ENCODE assay signal across 18 cellular contexts in genomic region chr6:170270984-170271593, GRCh38. TPM values are rescaled to one million over a fixed set of nuclear protein-coding genes. Genes with fewer than 3 reads are reported as not detected.
A peak's percentile ranks its signal among the peaks of the same experiment; 100 is the strongest.
DNase-seq lines count a peak whose midpoint lies in the region; ATAC-seq, FAIRE-seq and TF ChIP-seq lines count a peak whose summit lies in the region.
"Had no signal": no experiment of that assay in that cellular context is flagged by ENCODE, and none has a peak within 500 bp of the region (broad histone marks: within the 10 kb centered on the region; RNA-seq: fewer than 3 reads in every experiment).

No MANE protein-coding gene starts in this region.

- H3K27ac ChIP-seq in pancreas (peak overlapping the region in 3 of 4 donors; percentile 45 to 88 (median 86)), vagina (no peak overlapping the region)
- H3K27ac ChIP-seq: ascending aorta, epithelial cell of prostate had no signal

- H3K9me3 ChIP-seq in pancreas (no peaks in the 10 kb centered on the region), vagina (no peaks in the 10 kb centered on the region)
- H3K9me3 ChIP-seq: ascending aorta, stomach had no signal

- H3K4me3 ChIP-seq in Jurkat, Clone E6-1 (ENCODE audit: low read length): peak overlapping the region; percentile 61
- H3K4me3 ChIP-seq in pancreas (peak overlapping the region in 3 of 4 donors; percentile 34 to 53 (median 45)), vagina (no peak overlapping the region)
- H3K4me3 ChIP-seq: ascending aorta had no signal

- no peaks in the 10 kb centered on the region for H3K36me3 ChIP-seq in pancreas
- no peaks in the 10 kb centered on the region for H3K36me3 ChIP-seq in vagina
- H3K36me3 ChIP-seq: ascending aorta, stomach had no signal

- intact Hi-C loops in activated naive CD4-positive, alpha-beta T cell treated with anti-CD3 and anti-CD28 coated beads for 36 hours (cut with micrococcal nuclease): no loop called here
- intact Hi-C loops in pancreas (cut with DNase I) (no loop called here), vagina (cut with DNase I) (no loop called here)

- H3K27me3 ChIP-seq in pancreas: no peaks in the 10 kb centered on the region
- H3K27me3 ChIP-seq in vagina: no peaks in the 10 kb centered on the region
- H3K27me3 ChIP-seq: ascending aorta had no signal

- peak overlapping the region; percentile 70 for H3K4me3 Mint-ChIP-seq in activated naive CD4-positive, alpha-beta T cell treated with anti-CD3 and anti-CD28 coated beads for 36 hours
- H3K4me3 Mint-ChIP-seq in brain: peak overlapping the region in 1 of 5 experiments; percentile 46

- H3K4me1 Mint-ChIP-seq in activated naive CD4-positive, alpha-beta T cell treated with anti-CD3 and anti-CD28 coated beads for 36 hours (ENCODE audit: low read depth): peaks cover 11% of the 10 kb centered on the region
- H3K4me1 Mint-ChIP-seq in brain: peaks cover 54% of the 10 kb centered on the region

- CTCF ChIA-PET in activated naive CD4-positive, alpha-beta T cell treated with anti-CD3 and anti-CD28 coated beads for 36 hours (lab: Charles Lee): no interaction called here

- TF ChIP-seq POLR2A in vagina (IDR thresholded peaks at IDR 0.05): no peak

- peaks cover 6% of the 10 kb centered on the region for H3K36me3 Mint-ChIP-seq in activated naive CD4-positive, alpha-beta T cell treated with anti-CD3 and anti-CD28 coated beads for 36 hours (ENCODE audit: low read depth)
- no peaks in the 10 kb centered on the region for H3K36me3 Mint-ChIP-seq in brain

- TF ChIP-seq CTCF in brain (conservative IDR thresholded peaks at IDR 0.05) (no peak), pancreas (IDR thresholded peaks at IDR 0.05) (no peak), vagina (IDR thresholded peaks at IDR 0.05) (no peak)

- 56 to 66% methylated on average over 19 of the region's 19 CpGs for WGBS in pancreas, 2 donors

- ATAC-seq in pancreas (no peak), HG03097 (IDR thresholded peaks at IDR 0.05; ENCODE audit: low FRiP score, unreplicated experiment) (no peak)

- no peak for DNase-seq in activated naive CD4-positive, alpha-beta T cell treated with anti-CD3 and anti-CD28 coated beads for 36 hours
- DNase-seq in activated naive CD4-positive, alpha-beta T cell treated with Interleukin-2 at 50 U/mL for 16 hours: no peak
- DNase-seq in Jurkat, Clone E6-1 (ENCODE audit: low read depth, low spot score): no peak
- peak in 2 of 6 donors; percentile 24 to 57 for DNase-seq in pancreas
- DNase-seq in DMS79 (lab: John Stamatoyannopoulos, UW): no peak
- no peak for DNase-seq in vagina (ENCODE audit: extremely low spot score in 2 of 2)
- DNase-seq: DMS 273 treated with DMSO at 0.1 percent for 48 hours, IMR-90, SHP77, stomach had no signal

- H3K4me1 ChIP-seq in pancreas (peaks cover 2 to 5% (median 2%) of the 10 kb centered on the region in 3 donors), vagina (peaks cover 21% of the 10 kb centered on the region)
- H3K4me1 ChIP-seq: ascending aorta had no signal

- peaks cover 20% of the 10 kb centered on the region for H3K9me3 Mint-ChIP-seq in activated naive CD4-positive, alpha-beta T cell treated with anti-CD3 and anti-CD28 coated beads for 36 hours
- peaks cover 0 to 5% (median 0%) of the 10 kb centered on the region in 5 experiments for H3K9me3 Mint-ChIP-seq in brain

- H3K27me3 Mint-ChIP-seq in activated naive CD4-positive, alpha-beta T cell treated with anti-CD3 and anti-CD28 coated beads for 36 hours (ENCODE audit: low read depth): no peaks in the 10 kb centered on the region
- H3K27me3 Mint-ChIP-seq in brain: peaks cover 4% of the 10 kb centered on the region

- FAIRE-seq in pancreas (lab: Jason Lieb, UNC): no peak
- FAIRE-seq: colon, small intestine, urothelium cell line had no signal

- H3K27ac Mint-ChIP-seq in activated naive CD4-positive, alpha-beta T cell treated with anti-CD3 and anti-CD28 coated beads for 36 hours: peak overlapping the region; percentile 78
- H3K27ac Mint-ChIP-seq in brain: peak overlapping the region in 3 of 5 experiments; percentile 36 to 63 (median 47)

RNA-seq across cellular contexts. Expression of gene DLL1, which starts 19.8 kb away (rescaled TPM):
- total RNA-seq in activated naive CD4-positive, alpha-beta T cell treated with anti-CD3 and anti-CD28 coated beads for 36 hours: 1 to 10 TPM; 3.2 to 3.5 TPM
- polyA plus RNA-seq in Jurkat, Clone E6-1 (2012; ENCODE audit: insufficient read depth, insufficient read length): 1.1 TPM
- 22.0 TPM for polyA plus RNA-seq in brain (ENCODE audit: insufficient read depth, low read depth, low replicate concordance)
- 10 to 100 TPM; 10.8 to 19.6 (median 13.3) TPM for total RNA-seq in pancreas
- 10 to 100 TPM; 16.4 to 21.6 TPM for polyA plus RNA-seq in pancreas
- 43.5 TPM for total RNA-seq in vagina
- total RNA-seq: T-helper 2 cell treated with Interferon-gamma antibody and Interleukin-4, amounts not matched to agents 100 ng/mL and 5 ng/mL, for 36 hours had no signal

RNA-seq across cellular contexts. Expression of gene FAM120B, which starts 35.5 kb away (rescaled TPM):
- 10 to 100 TPM; 15.5 to 16.1 TPM for total RNA-seq in activated naive CD4-positive, alpha-beta T cell treated with anti-CD3 and anti-CD28 coated beads for 36 hours
- 21.8 TPM for polyA plus RNA-seq in Jurkat, Clone E6-1 (2012; ENCODE audit: insufficient read depth, insufficient read length)
- polyA plus RNA-seq in brain (ENCODE audit: insufficient read depth, low read depth, low replicate concordance) (22.2 TPM), pancreas (1 to 10 TPM; 5.6 to 9.0 TPM)
- total RNA-seq in pancreas (10 to 100 TPM; 10.4 to 18.7 (median 13.3) TPM), vagina (34.6 TPM)

Comparison
In these comparisons a context has a peak if more than half of its experiments do, and no peak if none do; other contexts are left out.
1. H3K4me3 ChIP-seq: peak in Jurkat, Clone E6-1 (single experiment) and pancreas (3 of 4); none in vagina (0 of 2).